ENCODE assay signal across 13 cellular contexts in the genomic region with DNA sequence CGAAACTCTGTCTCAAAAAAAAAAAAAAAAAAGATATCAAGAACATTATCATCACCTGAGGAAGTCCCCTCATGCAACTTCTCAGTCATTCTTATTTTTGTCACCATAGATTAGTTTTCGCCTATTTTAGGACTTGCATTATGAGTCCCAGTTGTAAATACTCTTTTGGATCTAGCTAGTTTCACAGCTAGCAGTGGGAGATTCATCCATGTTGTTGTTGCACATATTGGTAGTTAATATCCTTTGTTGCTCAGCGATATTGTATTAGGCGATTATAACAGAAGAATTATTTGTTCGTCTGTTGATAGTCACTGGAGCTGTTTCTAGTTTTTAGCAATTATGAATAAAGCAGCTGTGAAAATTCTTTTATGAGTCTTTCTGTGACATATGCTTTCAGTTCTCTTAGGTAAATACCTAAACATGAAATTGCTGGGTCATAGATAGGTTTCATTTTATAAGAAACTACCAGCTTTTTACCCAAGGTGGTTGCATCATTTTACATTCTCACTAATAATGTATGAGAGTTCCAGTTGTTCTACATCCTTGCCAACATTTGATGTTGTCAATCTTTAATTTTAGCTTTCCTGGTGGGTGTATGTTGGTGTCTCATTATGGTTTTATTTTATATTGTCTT.
"Had no signal": no experiment of that assay in that cellular context is flagged by ENCODE, and none has a peak within 500 bp of the region (broad histone marks: within the 10 kb centered on the region; RNA-seq: fewer than 3 reads in every experiment).

No MANE protein-coding gene starts in this region.

- DNase-seq: activated gamma-delta T cell; activated naive CD8-positive, alpha-beta T cell treated with anti-CD3 and anti-CD28 coated beads, Interleukin-2, amount 50 U/mL, for 24 hours; dorsolateral prefrontal cortex; hypothalamus; kidney glomerular epithelial cell; nephron progenitor cell; psoas muscle; T-helper 2 cell; tibial artery had no signal

- H3K27me3 ChIP-seq: vagina had no signal

- H3K4me3 ChIP-seq: dorsolateral prefrontal cortex, psoas muscle, tibial artery, vagina had no signal

- H3K36me3 ChIP-seq: tibial artery, vagina had no signal

- H3K9me3 ChIP-seq: psoas muscle, tibial artery, vagina had no signal

- H3K4me1 ChIP-seq: psoas muscle, tibial artery, vagina had no signal

- ATAC-seq: activated naive CD8-positive, alpha-beta T cell treated with anti-CD3 and anti-CD28 coated beads, Interleukin-2, amount 50 U/mL, for 24 hours; esophagus mucosa; psoas muscle; sciatic nerve had no signal

- H3K27ac ChIP-seq: dorsolateral prefrontal cortex, psoas muscle, tibial artery, vagina had no signal

- FAIRE-seq: astrocyte had no signal
